Comparison of ENCODE assay signal across 17 cellular contexts in genomic region chr10:133179651-133180050, GRCh38. TPM values are rescaled to one million over a fixed set of nuclear protein-coding genes. Genes with fewer than 3 reads are reported as not detected.
DNase-seq lines count a peak whose midpoint lies in the region; ATAC-seq and TF ChIP-seq lines count a peak whose summit lies in the region.
"Had no signal": no experiment of that assay in that cellular context is flagged by ENCODE, and none has a peak within 500 bp of the region (broad histone marks: within the 10 kb centered on the region; RNA-seq: fewer than 3 reads in every experiment).

No MANE protein-coding gene starts in this region.

- H3K4me1 ChIP-seq in BE2C (no peaks in the 10 kb centered on the region), BLaER1 (peaks cover 75% of the 10 kb centered on the region), endodermal cell (ENCODE audit: control insufficient read depth, insufficient read depth, low read length) (no peaks in the 10 kb centered on the region), neuronal stem cell (ENCODE audit: control insufficient read depth in 2 of 2, insufficient read depth in 1 of 2, low read depth in 1 of 2, low read length in 2 of 2) (peaks cover 0 to 6% of the 10 kb centered on the region in 2 donors)
- H3K4me1 ChIP-seq: A549 had no signal

- no peak overlapping the region for H2BK5ac ChIP-seq in neuronal stem cell (ENCODE audit: low read length)

- no peak overlapping the region for H3K9ac ChIP-seq in BLaER1
- no peak overlapping the region for H3K9ac ChIP-seq in endodermal cell (ENCODE audit: extremely low read depth, low read length, poor library complexity, severe bottlenecking)
- H3K9ac ChIP-seq in neuronal stem cell (ENCODE audit: low read depth, low read length, poor library complexity) = peak overlapping the region; percentile 34
- H3K9ac ChIP-seq: GM23248 had no signal

- H3K36me3 ChIP-seq in BE2C (no peaks in the 10 kb centered on the region), BLaER1 (no peaks in the 10 kb centered on the region), endodermal cell (ENCODE audit: control insufficient read depth, insufficient read depth, low read length) (no peaks in the 10 kb centered on the region), neuronal stem cell (replicated peaks in 1 of 2; ENCODE audit: control insufficient read depth in 2 of 2, insufficient read depth in 2 of 2, low read length in 2 of 2) (peaks cover 0 to 18% of the 10 kb centered on the region in 2 donors)

- peaks cover 26% of the 10 kb centered on the region; the same call in 1 of the 2 replicates for H4K20me1 ChIP-seq in BLaER1

- H3K27me3 ChIP-seq in BE2C (peaks cover 41% of the 10 kb centered on the region), BLaER1 (peaks cover 37% of the 10 kb centered on the region), endodermal cell (ENCODE audit: control insufficient read depth, insufficient read depth, low read length, poor library complexity, severe bottlenecking) (no peaks in the 10 kb centered on the region), neuronal stem cell (ENCODE audit: control insufficient read depth in 3 of 3, insufficient read depth in 3 of 3, low read depth in 1 of 3, low read length in 3 of 3) (peaks cover 0 to 5% (median 0%) of the 10 kb centered on the region in 3 experiments)

- H2BK12ac ChIP-seq in neuronal stem cell (ENCODE audit: low read length) = no peak overlapping the region

- no peaks in the 10 kb centered on the region for H3K9me3 ChIP-seq in BE2C
- H3K9me3 ChIP-seq in BLaER1 = no peaks in the 10 kb centered on the region
- peaks cover 8% of the 10 kb centered on the region for H3K9me3 ChIP-seq in endodermal cell (ENCODE audit: control insufficient read depth, low read length)
- peaks cover 0 to 18% of the 10 kb centered on the region in 2 donors for H3K9me3 ChIP-seq in neuronal stem cell (replicated peaks in 1 of 2; ENCODE audit: control insufficient read depth in 2 of 2, insufficient read depth in 1 of 2, low read depth in 1 of 2, low read length in 2 of 2)

- H2BK15ac ChIP-seq in neuronal stem cell (ENCODE audit: low read length) = no peak overlapping the region

- no peak overlapping the region for H3K4me3 Mint-ChIP-seq in endodermal cell
- H3K4me3 Mint-ChIP-seq in stimulated activated naive B cell treated with anti-CD40 and anti-IgM and Interleukin-4, amounts not matched to agents 10 μg/mL and 1 μg/mL and 100 μg/mL, for 72 hours = no peak overlapping the region
- H3K4me3 Mint-ChIP-seq: CD4-positive, alpha-beta T cell had no signal

- peaks cover 13% of the 10 kb centered on the region for H3K9me3 Mint-ChIP-seq in endodermal cell
- peaks cover 15 to 16% of the 10 kb centered on the region in 2 donors for H3K9me3 Mint-ChIP-seq in stimulated activated naive B cell treated with anti-CD40 and anti-IgM and Interleukin-4, amounts not matched to agents 10 μg/mL and 1 μg/mL and 100 μg/mL, for 72 hours
- H3K9me3 Mint-ChIP-seq: CD4-positive, alpha-beta T cell had no signal

- H3K27ac ChIP-seq in BLaER1 (no peak overlapping the region), endodermal cell (ENCODE audit: low read depth, low read length) (peak overlapping the region; percentile 38), neuronal stem cell (replicated peaks; ENCODE audit: low read length) (no peak overlapping the region)
- H3K27ac ChIP-seq: A549, GM23248 had no signal

- H3K27me3 Mint-ChIP-seq in endodermal cell (ENCODE audit: insufficient read depth) = no peaks in the 10 kb centered on the region
- peaks cover 28 to 31% of the 10 kb centered on the region in 2 donors for H3K27me3 Mint-ChIP-seq in stimulated activated naive B cell treated with anti-CD40 and anti-IgM and Interleukin-4, amounts not matched to agents 10 μg/mL and 1 μg/mL and 100 μg/mL, for 72 hours

- no peak overlapping the region for H2AFZ ChIP-seq in neuronal stem cell (ENCODE audit: low read length)
- H2AFZ ChIP-seq: GM23248 had no signal

- no peak overlapping the region for H4K91ac ChIP-seq in neuronal stem cell (ENCODE audit: low read depth, low read length, poor library complexity)

- TF ChIP-seq CTCF in BE2C (IDR thresholded peaks at IDR 0.05; ENCODE audit: low read depth, low read length) (no peak), endodermal cell (conservative IDR thresholded peaks at IDR 0.05) (no peak)

- no peak for ATAC-seq in stimulated activated naive B cell treated with anti-CD40 and anti-IgM and Interleukin-4, amounts not matched to agents 10 μg/mL and 1 μg/mL and 100 μg/mL, for 72 hours (replicated peaks)
- ATAC-seq in GM19324 (IDR thresholded peaks at IDR 0.05; ENCODE audit: low FRiP score, unreplicated experiment) (no peak), GM19455 (IDR thresholded peaks at IDR 0.05; ENCODE audit: unreplicated experiment) (no peak)
- ATAC-seq: A549 had no signal

- H4K8ac ChIP-seq in neuronal stem cell (ENCODE audit: low read depth, low read length) = no peak overlapping the region

- H3K79me1 ChIP-seq in neuronal stem cell (ENCODE audit: low read depth, low read length) = peaks cover 2% of the 10 kb centered on the region

- no peak overlapping the region for H2BK120ac ChIP-seq in neuronal stem cell (ENCODE audit: low read depth, low read length)

- H3K4me1 Mint-ChIP-seq in endodermal cell = no peaks in the 10 kb centered on the region
- peaks cover 0 to 4% of the 10 kb centered on the region in 2 donors for H3K4me1 Mint-ChIP-seq in stimulated activated naive B cell treated with anti-CD40 and anti-IgM and Interleukin-4, amounts not matched to agents 10 μg/mL and 1 μg/mL and 100 μg/mL, for 72 hours

- no peak overlapping the region for H3K4ac ChIP-seq in neuronal stem cell (ENCODE audit: low read length)

- peak overlapping the region; percentile 81 for H3K23ac ChIP-seq in neuronal stem cell (ENCODE audit: low read depth, low read length, poor library complexity)

- H3K36me3 Mint-ChIP-seq in endodermal cell (ENCODE audit: low read depth) = peaks cover 11% of the 10 kb centered on the region
- H3K36me3 Mint-ChIP-seq in stimulated activated naive B cell treated with anti-CD40 and anti-IgM and Interleukin-4, amounts not matched to agents 10 μg/mL and 1 μg/mL and 100 μg/mL, for 72 hours = no peaks in the 10 kb centered on the region

- no peak overlapping the region for H3K14ac ChIP-seq in neuronal stem cell (ENCODE audit: low read length)

- DNase-seq in BE2C (peak; percentile 5), endodermal cell (no peak), neuronal stem cell (ENCODE audit: low spot score) (no peak), AG20443 (ENCODE audit: low spot score) (no peak)
- DNase-seq in stimulated activated naive B cell treated with anti-CD40 and anti-IgM and Interleukin-4, amounts not matched to agents 10 μg/mL and 1 μg/mL and 100 μg/mL, for 72 hours = no peak
- DNase-seq: C1 segment of cervical spinal cord; Calu3; CD4-positive, alpha-beta T cell; DMS 273 treated with DMSO at 0.1 percent for 48 hours; DMS79; GM23248; H7 had no signal

- H3K4me3 ChIP-seq in BE2C (ENCODE audit: low read depth, low read length) = no peak overlapping the region
- no peak overlapping the region for H3K4me3 ChIP-seq in BLaER1
- no peak overlapping the region for H3K4me3 ChIP-seq in endodermal cell (ENCODE audit: low read length)
- H3K4me3 ChIP-seq in neuronal stem cell (ENCODE audit: low read length in 2 of 2) = no peak overlapping the region
- H3K4me3 ChIP-seq: A549, GM23248 had no signal

- H3K18ac ChIP-seq in neuronal stem cell (ENCODE audit: low read length) = peak overlapping the region; percentile 36

- 87 to 92% methylated on average over 22 to 26 of the region's 26 CpGs for WGBS in endodermal cell (ENCODE audit: insufficient coverage in 1 of 2, insufficient read length in 1 of 2), 2 experiments
- no CpG with 5 or more reads among the region's 26 CpGs for whole genome bisulfite sequencing in neuronal stem cell (ENCODE audit: extremely low coverage in 2 of 2, insufficient read length in 2 of 2, insufficient replicate concordance in 1 of 2), 2 donors

- H3K4me2 ChIP-seq in BLaER1 (peak overlapping the region; percentile 80), neuronal stem cell (ENCODE audit: insufficient read depth, low read length, poor library complexity, severe bottlenecking) (no peak overlapping the region)
- H3K4me2 ChIP-seq: A549 had no signal

- peak overlapping the region; percentile 41 for H2AK5ac ChIP-seq in neuronal stem cell (ENCODE audit: low read depth, low read length)

- no peak overlapping the region for H3K27ac Mint-ChIP-seq in endodermal cell
- no peak overlapping the region for H3K27ac Mint-ChIP-seq in stimulated activated naive B cell treated with anti-CD40 and anti-IgM and Interleukin-4, amounts not matched to agents 10 μg/mL and 1 μg/mL and 100 μg/mL, for 72 hours
- H3K27ac Mint-ChIP-seq: CD4-positive, alpha-beta T cell had no signal

RNA-seq across cellular contexts. Expression of gene KNDC1, which starts 19.6 kb away (rescaled TPM):
- 3.9 TPM for polyA plus RNA-seq in BE2C (2012; ENCODE audit: insufficient read depth, insufficient read length, low read depth)
- 1 to 10 TPM; 6.5 to 9.6 TPM for total RNA-seq in endodermal cell
- polyA plus RNA-seq in endodermal cell (2013, experiment 1 of 2) = 7.3 TPM
- polyA plus RNA-seq in endodermal cell (2013, experiment 2 of 2) = 4.6 TPM
- polyA plus RNA-seq in neuronal stem cell (2013, experiment 1 of 2) = 6.4 TPM
- polyA plus RNA-seq in neuronal stem cell (2013, experiment 2 of 2) = 6.1 TPM
- total RNA-seq: CD4-positive, alpha-beta T cell had no signal

RNA-seq across cellular contexts. Expression of gene UTF1, which starts 50.4 kb away (rescaled TPM):
- polyA plus RNA-seq in BE2C (2012; ENCODE audit: insufficient read depth, insufficient read length, low read depth) = not detected
- 1 to 10 TPM in 1 of 2 donors, not detected in 1; 1.5 TPM for total RNA-seq in endodermal cell
- 1.1 TPM for polyA plus RNA-seq in endodermal cell (2013, experiment 1 of 2)
- polyA plus RNA-seq in endodermal cell (2013, experiment 2 of 2) = 0.54 TPM
- 0.35 TPM for polyA plus RNA-seq in neuronal stem cell (2013, experiment 1 of 2)
- 0.33 TPM for polyA plus RNA-seq in neuronal stem cell (2013, experiment 2 of 2)
- total RNA-seq: Calu3; CD4-positive, alpha-beta T cell; GM23248 had no signal
- polyA plus RNA-seq: A549, AG04450, GM23248 had no signal

RNA-seq across cellular contexts. Expression of gene VENTX, which starts 58.0 kb away (rescaled TPM):
- polyA plus RNA-seq in BE2C (2012; ENCODE audit: insufficient read depth, insufficient read length, low read depth) = 0.15 TPM
- 10 to 100 TPM in 1 of 2 donors, 1 to 10 TPM in 1; 5.5 to 14.2 TPM for total RNA-seq in endodermal cell
- 1.7 TPM for polyA plus RNA-seq in endodermal cell (2013, experiment 1 of 2)
- 0.99 TPM for polyA plus RNA-seq in endodermal cell (2013, experiment 2 of 2)
- polyA plus RNA-seq in neuronal stem cell (2013, experiment 1 of 2) = 0.42 TPM
- 0.35 TPM for polyA plus RNA-seq in neuronal stem cell (2013, experiment 2 of 2)
- total RNA-seq: Calu3, GM23248 had no signal
- polyA plus RNA-seq: A549, AG04450, GM23248 had no signal
